1 cellular context compared by ENCODE assay signal in genomic region chrX:71637848-71638247, GRCh38.
TF ChIP-seq lines count a peak whose summit lies in the region.

No MANE protein-coding gene starts in this region.

TF ChIP-seq in GM12878, 131 proteins besides CTCF, POLR2A, EP300 and RAD21 (continued from another document):
- no peak for TF ChIP-seq SUPT20H (IDR thresholded peaks at IDR 0.05; ENCODE audit: borderline replicate concordance, control insufficient read depth, low read depth, low read length)
- TF ChIP-seq BCL11A (IDR thresholded peaks at IDR 0.05; ENCODE audit: low read depth, low read length), result no peak
- TF ChIP-seq BACH1 (IDR thresholded peaks at IDR 0.05; ENCODE audit: borderline replicate concordance), result no peak
- no peak for TF ChIP-seq IKZF2 (IDR thresholded peaks at IDR 0.05)
- TF ChIP-seq BHLHE40 (IDR thresholded peaks at IDR 0.05; ENCODE audit: borderline replicate concordance in 1 of 2, low read depth in 2 of 2, low read length in 1 of 2), result 0 out of 4 replicates have a peak, but pooled peaks of 1 of the 2 experiments have one; percentile 6
- no peak for TF ChIP-seq GABPA (IDR thresholded peaks at IDR 0.05; ENCODE audit: low read depth)
- TF ChIP-seq CBFB (IDR thresholded peaks at IDR 0.05; ENCODE audit: low read depth), result no peak
- TF ChIP-seq SRF (IDR thresholded peaks at IDR 0.05; ENCODE audit: low read depth in 2 of 2, low read length in 2 of 2), result no peak
- TF ChIP-seq ATF7 (IDR thresholded peaks at IDR 0.05; ENCODE audit: low read depth), result peak; percentile 43
- TF ChIP-seq, protein P1, sequence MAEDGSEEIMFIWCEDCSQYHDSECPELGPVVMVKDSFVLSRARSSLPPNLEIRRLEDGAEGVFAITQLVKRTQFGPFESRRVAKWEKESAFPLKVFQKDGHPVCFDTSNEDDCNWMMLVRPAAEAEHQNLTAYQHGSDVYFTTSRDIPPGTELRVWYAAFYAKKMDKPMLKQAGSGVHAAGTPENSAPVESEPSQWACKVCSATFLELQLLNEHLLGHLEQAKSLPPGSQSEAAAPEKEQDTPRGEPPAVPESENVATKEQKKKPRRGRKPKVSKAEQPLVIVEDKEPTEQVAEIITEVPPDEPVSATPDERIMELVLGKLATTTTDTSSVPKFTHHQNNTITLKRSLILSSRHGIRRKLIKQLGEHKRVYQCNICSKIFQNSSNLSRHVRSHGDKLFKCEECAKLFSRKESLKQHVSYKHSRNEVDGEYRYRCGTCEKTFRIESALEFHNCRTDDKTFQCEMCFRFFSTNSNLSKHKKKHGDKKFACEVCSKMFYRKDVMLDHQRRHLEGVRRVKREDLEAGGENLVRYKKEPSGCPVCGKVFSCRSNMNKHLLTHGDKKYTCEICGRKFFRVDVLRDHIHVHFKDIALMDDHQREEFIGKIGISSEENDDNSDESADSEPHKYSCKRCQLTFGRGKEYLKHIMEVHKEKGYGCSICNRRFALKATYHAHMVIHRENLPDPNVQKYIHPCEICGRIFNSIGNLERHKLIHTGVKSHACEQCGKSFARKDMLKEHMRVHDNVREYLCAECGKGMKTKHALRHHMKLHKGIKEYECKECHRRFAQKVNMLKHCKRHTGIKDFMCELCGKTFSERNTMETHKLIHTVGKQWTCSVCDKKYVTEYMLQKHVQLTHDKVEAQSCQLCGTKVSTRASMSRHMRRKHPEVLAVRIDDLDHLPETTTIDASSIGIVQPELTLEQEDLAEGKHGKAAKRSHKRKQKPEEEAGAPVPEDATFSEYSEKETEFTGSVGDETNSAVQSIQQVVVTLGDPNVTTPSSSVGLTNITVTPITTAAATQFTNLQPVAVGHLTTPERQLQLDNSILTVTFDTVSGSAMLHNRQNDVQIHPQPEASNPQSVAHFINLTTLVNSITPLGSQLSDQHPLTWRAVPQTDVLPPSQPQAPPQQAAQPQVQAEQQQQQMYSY (CRISPR knock-in tag; IDR thresholded peaks at IDR 0.05), result no peak
- no peak for TF ChIP-seq IRF4 (IDR thresholded peaks at IDR 0.05; ENCODE audit: low read depth, low read length)
- no peak for TF ChIP-seq RFX5 (IDR thresholded peaks at IDR 0.05; ENCODE audit: low read depth, low read length)
- TF ChIP-seq, protein P2, sequence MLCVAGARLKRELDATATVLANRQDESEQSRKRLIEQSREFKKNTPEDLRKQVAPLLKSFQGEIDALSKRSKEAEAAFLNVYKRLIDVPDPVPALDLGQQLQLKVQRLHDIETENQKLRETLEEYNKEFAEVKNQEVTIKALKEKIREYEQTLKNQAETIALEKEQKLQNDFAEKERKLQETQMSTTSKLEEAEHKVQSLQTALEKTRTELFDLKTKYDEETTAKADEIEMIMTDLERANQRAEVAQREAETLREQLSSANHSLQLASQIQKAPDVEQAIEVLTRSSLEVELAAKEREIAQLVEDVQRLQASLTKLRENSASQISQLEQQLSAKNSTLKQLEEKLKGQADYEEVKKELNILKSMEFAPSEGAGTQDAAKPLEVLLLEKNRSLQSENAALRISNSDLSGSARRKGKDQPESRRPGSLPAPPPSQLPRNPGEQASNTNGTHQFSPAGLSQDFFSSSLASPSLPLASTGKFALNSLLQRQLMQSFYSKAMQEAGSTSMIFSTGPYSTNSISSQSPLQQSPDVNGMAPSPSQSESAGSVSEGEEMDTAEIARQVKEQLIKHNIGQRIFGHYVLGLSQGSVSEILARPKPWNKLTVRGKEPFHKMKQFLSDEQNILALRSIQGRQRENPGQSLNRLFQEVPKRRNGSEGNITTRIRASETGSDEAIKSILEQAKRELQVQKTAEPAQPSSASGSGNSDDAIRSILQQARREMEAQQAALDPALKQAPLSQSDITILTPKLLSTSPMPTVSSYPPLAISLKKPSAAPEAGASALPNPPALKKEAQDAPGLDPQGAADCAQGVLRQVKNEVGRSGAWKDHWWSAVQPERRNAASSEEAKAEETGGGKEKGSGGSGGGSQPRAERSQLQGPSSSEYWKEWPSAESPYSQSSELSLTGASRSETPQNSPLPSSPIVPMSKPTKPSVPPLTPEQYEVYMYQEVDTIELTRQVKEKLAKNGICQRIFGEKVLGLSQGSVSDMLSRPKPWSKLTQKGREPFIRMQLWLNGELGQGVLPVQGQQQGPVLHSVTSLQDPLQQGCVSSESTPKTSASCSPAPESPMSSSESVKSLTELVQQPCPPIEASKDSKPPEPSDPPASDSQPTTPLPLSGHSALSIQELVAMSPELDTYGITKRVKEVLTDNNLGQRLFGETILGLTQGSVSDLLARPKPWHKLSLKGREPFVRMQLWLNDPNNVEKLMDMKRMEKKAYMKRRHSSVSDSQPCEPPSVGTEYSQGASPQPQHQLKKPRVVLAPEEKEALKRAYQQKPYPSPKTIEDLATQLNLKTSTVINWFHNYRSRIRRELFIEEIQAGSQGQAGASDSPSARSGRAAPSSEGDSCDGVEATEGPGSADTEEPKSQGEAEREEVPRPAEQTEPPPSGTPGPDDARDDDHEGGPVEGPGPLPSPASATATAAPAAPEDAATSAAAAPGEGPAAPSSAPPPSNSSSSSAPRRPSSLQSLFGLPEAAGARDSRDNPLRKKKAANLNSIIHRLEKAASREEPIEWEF (IDR thresholded peaks at IDR 0.05; ENCODE audit: insufficient replicate concordance, low read depth, low read length), result no peak
- no peak for TF ChIP-seq MEF2B (IDR thresholded peaks at IDR 0.05; ENCODE audit: partially characterized antibody, poor library complexity, severe bottlenecking)
- no peak for TF ChIP-seq TAF1 (IDR thresholded peaks at IDR 0.05; ENCODE audit: borderline replicate concordance, low read depth, low read length)
- TF ChIP-seq MYC (IDR thresholded peaks at IDR 0.05; ENCODE audit: insufficient read depth, insufficient read length, insufficient replicate concordance, low read length, severe bottlenecking), result no peak
- no peak for TF ChIP-seq TBL1XR1 (IDR thresholded peaks at IDR 0.05; ENCODE audit: low read depth, low read length)
